In genomic region chr11:75924966-75925784, GRCh38 we compare ENCODE assay signal across 15 cellular contexts.
DNase-seq lines count a peak whose midpoint lies in the region; ATAC-seq and TF ChIP-seq lines count a peak whose summit lies in the region.
"Had no signal": no experiment of that assay in that cellular context is flagged by ENCODE, and none has a peak within 500 bp of the region (broad histone marks: within the 10 kb centered on the region; RNA-seq: fewer than 3 reads in every experiment).

No MANE protein-coding gene starts in this region.

- H3K27ac Mint-ChIP-seq in activated naive CD4-positive, alpha-beta T cell treated with anti-CD3 and anti-CD28 coated beads for 36 hours, result no peak overlapping the region

- H3K4me1 ChIP-seq in right atrium auricular region (peaks cover 0 to 18% of the 10 kb centered on the region in 2 donors), subcutaneous abdominal adipose tissue (ENCODE audit: control insufficient read depth in 5 of 5, insufficient read depth in 5 of 5, low read length in 5 of 5) (peaks cover 4 to 34% (median 28%) of the 10 kb centered on the region in 5 donors)

- H3K4me3 ChIP-seq in right atrium auricular region (no peak overlapping the region), subcutaneous abdominal adipose tissue (ENCODE audit: low read depth in 1 of 5, low read length in 5 of 5) (peak overlapping the region in 1 of 5 donors; percentile 25)
- H3K4me3 ChIP-seq: lower lobe of right lung, PC-9, sigmoid colon, vagina had no signal

- CTCF ChIA-PET in activated naive CD4-positive, alpha-beta T cell treated with anti-CD3 and anti-CD28 coated beads for 36 hours (lab: Charles Lee), result no interaction called here

- peak; percentile 42 for DNase-seq in HS-27A (ENCODE audit: low read depth)
- peak; percentile 55 for DNase-seq in cerebellum (ENCODE audit: low spot score)
- no peak for DNase-seq in right atrium auricular region (ENCODE audit: low spot score)
- DNase-seq in NCI-H748 treated with DMSO at 0.1 percent for 48 hours (lab: John Stamatoyannopoulos, UW), result no peak
- DNase-seq in activated naive CD4-positive, alpha-beta T cell treated with anti-CD3 and anti-CD28 coated beads for 36 hours, result no peak
- DNase-seq in NCI-H1436 treated with DMSO at 0.1 percent for 48 hours (lab: John Stamatoyannopoulos, UW), result no peak
- DNase-seq in stimulated activated naive CD8-positive, alpha-beta T cell treated with anti-CD3 and anti-CD28 coated beads, Interleukin-15, Interleukin-2, amounts not matched to agents 100 U/mL and 50 U/mL, for 24 hours, result no peak
- DNase-seq: activated T-cell treated with anti-CD3 and anti-CD28 coated beads for 4 hours, lower lobe of right lung, NCI-H1930, PC-9, sigmoid colon had no signal

- H3K9me3 ChIP-seq in right atrium auricular region, result no peaks in the 10 kb centered on the region
- no peaks in the 10 kb centered on the region for H3K9me3 ChIP-seq in subcutaneous abdominal adipose tissue (ENCODE audit: control insufficient read depth in 5 of 5, low read length in 5 of 5)
- H3K9me3 ChIP-seq: lower lobe of right lung, sigmoid colon, vagina had no signal

- H3K9ac ChIP-seq in subcutaneous abdominal adipose tissue (ENCODE audit: low read length in 5 of 5), result peak overlapping the region in 1 of 5 donors; percentile 0

- no peaks in the 10 kb centered on the region for H3K27me3 Mint-ChIP-seq in activated naive CD4-positive, alpha-beta T cell treated with anti-CD3 and anti-CD28 coated beads for 36 hours (ENCODE audit: low read depth)
- H3K27me3 Mint-ChIP-seq: brain had no signal

- H3K36me3 Mint-ChIP-seq in activated naive CD4-positive, alpha-beta T cell treated with anti-CD3 and anti-CD28 coated beads for 36 hours (ENCODE audit: low read depth), result peaks cover 1% of the 10 kb centered on the region
- H3K36me3 Mint-ChIP-seq: brain had no signal

- intact Hi-C loops in activated naive CD4-positive, alpha-beta T cell treated with anti-CD3 and anti-CD28 coated beads for 36 hours (cut with micrococcal nuclease), result no loop called here

- peaks cover 4% of the 10 kb centered on the region for H3K4me1 Mint-ChIP-seq in activated naive CD4-positive, alpha-beta T cell treated with anti-CD3 and anti-CD28 coated beads for 36 hours (ENCODE audit: low read depth)

- H3K27ac ChIP-seq in right atrium auricular region (peak overlapping the region; percentile 30 to 35), subcutaneous abdominal adipose tissue (ENCODE audit: low read depth, low read length) (peak overlapping the region; percentile 45)
- H3K27ac ChIP-seq: lower lobe of right lung, PC-9, vagina had no signal

- TF ChIP-seq CTCF in right atrium auricular region (IDR thresholded peaks at IDR 0.05), result no peak

- no peaks in the 10 kb centered on the region for H3K36me3 ChIP-seq in right atrium auricular region
- H3K36me3 ChIP-seq in subcutaneous abdominal adipose tissue (ENCODE audit: control insufficient read depth in 5 of 5, insufficient read depth in 5 of 5, low read length in 5 of 5), result no peaks in the 10 kb centered on the region
- H3K36me3 ChIP-seq: lower lobe of right lung, sigmoid colon, vagina had no signal

- H3K27me3 ChIP-seq in right atrium auricular region (no peaks in the 10 kb centered on the region), subcutaneous abdominal adipose tissue (ENCODE audit: control insufficient read depth in 5 of 5, insufficient read depth in 4 of 5, low read length in 5 of 5) (no peaks in the 10 kb centered on the region)
- H3K27me3 ChIP-seq: sigmoid colon, vagina had no signal

- no peak overlapping the region for H3K4me3 Mint-ChIP-seq in activated naive CD4-positive, alpha-beta T cell treated with anti-CD3 and anti-CD28 coated beads for 36 hours
- H3K4me3 Mint-ChIP-seq: brain had no signal

- H3K9me3 Mint-ChIP-seq in activated naive CD4-positive, alpha-beta T cell treated with anti-CD3 and anti-CD28 coated beads for 36 hours, result no peaks in the 10 kb centered on the region
- H3K9me3 Mint-ChIP-seq: brain had no signal

- no peak for ATAC-seq in stimulated activated naive CD8-positive, alpha-beta T cell treated with anti-CD3 and anti-CD28 coated beads, Interleukin-15, Interleukin-2, amounts not matched to agents 100 U/mL and 50 U/mL, for 24 hours
- ATAC-seq: lower lobe of right lung had no signal

Comparison
In these comparisons a context has a peak if more than half of its experiments do, and no peak if none do; other contexts are left out.
1. DNase-seq: peak in HS-27A (single experiment) and cerebellum (single experiment); none in right atrium auricular region (single experiment), NCI-H748 treated with DMSO at 0.1 percent for 48 hours (single experiment), activated naive CD4-positive, alpha-beta T cell treated with anti-CD3 and anti-CD28 coated beads for 36 hours (single experiment), NCI-H1436 treated with DMSO at 0.1 percent for 48 hours (single experiment) and stimulated activated naive CD8-positive, alpha-beta T cell treated with anti-CD3 and anti-CD28 coated beads, Interleukin-15, Interleukin-2, amounts not matched to agents 100 U/mL and 50 U/mL, for 24 hours (single experiment).